24 cellular contexts compared by ENCODE assay signal in genomic region chr5:172583931-172584511, GRCh38. TPM values are rescaled to one million over a fixed set of nuclear protein-coding genes. Genes with fewer than 3 reads are reported as not detected.
DNase-seq lines count a peak whose midpoint lies in the region; ATAC-seq and TF ChIP-seq lines count a peak whose summit lies in the region.
"Had no signal": no experiment of that assay in that cellular context is flagged by ENCODE, and none has a peak within 500 bp of the region (broad histone marks: within the 10 kb centered on the region; RNA-seq: fewer than 3 reads in every experiment).

No MANE protein-coding gene starts in this region.

- H3K4me3 ChIP-seq in breast epithelium (no peak overlapping the region), right lobe of liver (no peak overlapping the region), rectal smooth muscle tissue (ENCODE audit: low read length) (no peak overlapping the region), vagina (no peak overlapping the region), osteoblast (ENCODE audit: insufficient read depth, low read length) (no peak overlapping the region)
- H3K4me3 ChIP-seq: tibial artery had no signal

- 29% methylated on average over 6 of the region's 7 CpGs for WGBS in right lobe of liver (ENCODE audit: insufficient coverage, low coverage, low lambda C conversion rate, missing lambda C conversion rate)

- no peaks in the 10 kb centered on the region for H3K36me3 ChIP-seq in breast epithelium
- H3K36me3 ChIP-seq in right lobe of liver = no peaks in the 10 kb centered on the region
- no peaks in the 10 kb centered on the region for H3K36me3 ChIP-seq in rectal smooth muscle tissue (ENCODE audit: control insufficient read depth, insufficient read depth, low read length)
- no peaks in the 10 kb centered on the region for H3K36me3 ChIP-seq in vagina
- no peaks in the 10 kb centered on the region for H3K36me3 ChIP-seq in osteoblast (ENCODE audit: insufficient read depth, low read length)
- H3K36me3 ChIP-seq: tibial artery had no signal

- TF ChIP-seq POLR2A in breast epithelium (IDR thresholded peaks at IDR 0.05) (no peak), right lobe of liver (IDR thresholded peaks at IDR 0.05) (no peak), vagina (IDR thresholded peaks at IDR 0.05) (no peak)

- CTCF ChIA-PET in MCF 10A (lab: Yijun Ruan, JAX) = interaction anchor here (0.8 to 4.0 kb wide), 3 partner anchors 63 to 105 kb away, joined by 3 to 13 read pairs (median 4); no protein-coding TSS in a partner anchor

- H3K9me3 Mint-ChIP-seq in MCF 10A (ENCODE audit: unreplicated experiment) = no peaks in the 10 kb centered on the region
- H3K9me3 Mint-ChIP-seq: HFFc6, naive B cell, WTC11 had no signal

- H3K27ac Mint-ChIP-seq in MCF 10A (ENCODE audit: low read depth, unreplicated experiment) = no peak overlapping the region
- H3K27ac Mint-ChIP-seq: CD4-positive, alpha-beta memory T cell; HFFc6; naive B cell; T-helper 17 cell; WTC11 had no signal

- no peak for TF ChIP-seq CTCF in breast epithelium (IDR thresholded peaks at IDR 0.05)
- TF ChIP-seq CTCF in MCF 10A (IDR thresholded peaks at IDR 0.05; ENCODE audit: unreplicated experiment) = no peak
- no peak for TF ChIP-seq CTCF in right lobe of liver (IDR thresholded peaks at IDR 0.05)
- no peak for TF ChIP-seq CTCF in vagina (IDR thresholded peaks at IDR 0.05)
- TF ChIP-seq CTCF in osteoblast (IDR thresholded peaks at IDR 0.05; ENCODE audit: extremely low read depth, low read depth, low read length) = no peak

- H3K4me2 ChIP-seq in osteoblast (ENCODE audit: insufficient read depth, low read length) = no peak overlapping the region

- H3K27me3 ChIP-seq in breast epithelium (no peaks in the 10 kb centered on the region), right lobe of liver (no peaks in the 10 kb centered on the region), rectal smooth muscle tissue (ENCODE audit: control insufficient read depth, insufficient read depth, low read length) (no peaks in the 10 kb centered on the region), vagina (no peaks in the 10 kb centered on the region), osteoblast (ENCODE audit: insufficient read depth, low read length) (peaks cover 65% of the 10 kb centered on the region)
- H3K27me3 ChIP-seq: tibial artery had no signal

- BruUV-seq in MCF 10A (replicated peaks; lab: Mats Ljungman, UMichigan) = no TSS peak

- POLR2A ChIA-PET in MCF 10A (lab: Yijun Ruan, JAX) = interaction anchor here (0.9 to 1.4 kb wide), 2 partner anchors 23 to 163 kb away, joined by 3 to 5 read pairs; no protein-coding TSS in a partner anchor

- no peaks in the 10 kb centered on the region for H4K20me1 ChIP-seq in osteoblast (ENCODE audit: insufficient read depth, low read length)

- peak overlapping the region; percentile 61 to 88 for H3K27ac ChIP-seq in breast epithelium
- peak overlapping the region; percentile 24 to 74 (median 47) for H3K27ac ChIP-seq in right lobe of liver
- H3K27ac ChIP-seq in rectal smooth muscle tissue (ENCODE audit: low read depth, low read length) = peak overlapping the region; percentile 64
- H3K27ac ChIP-seq in vagina = peak overlapping the region; percentile 51
- H3K27ac ChIP-seq in osteoblast (ENCODE audit: low read depth, low read length) = no peak overlapping the region
- H3K27ac ChIP-seq: tibial artery had no signal

- DNase-seq in breast epithelium (ENCODE audit: low spot score in 2 of 2) (no peak), MCF 10A (ENCODE audit: unreplicated experiment) (no peak), right lobe of liver (peak in 1 of 3 donors; percentile 61), vagina (ENCODE audit: extremely low spot score in 2 of 2) (no peak), osteoblast (ENCODE audit: insufficient read length, low spot score, missing footprints) (no peak), glomerular visceral epithelial cell (ENCODE audit: extremely low spot score) (no peak)
- DNase-seq: activated effector memory CD4-positive, alpha-beta T cell treated with Interleukin-2 at 50 U/mL for 16 hours; amniotic stem cell; CD4-positive, alpha-beta memory T cell; cerebellar nuclear complex; DND-41; head of caudate nucleus; HFFc6; IMR-90; islet precursor cell; naive B cell; NCI-H1930; NCI-H446 treated with DMSO at 0.1 percent for 48 hours; stimulated activated CD4-positive, alpha-beta T cell treated with anti-CD3 and anti-CD28 coated beads, Interleukin-2, amount 100 ng/mL, for 48 hours; T-helper 17 cell; tibial artery had no signal

- no peaks in the 10 kb centered on the region for H3K79me2 ChIP-seq in osteoblast (ENCODE audit: insufficient read depth, low read length)

- no peaks in the 10 kb centered on the region for H3K4me1 ChIP-seq in breast epithelium
- H3K4me1 ChIP-seq in right lobe of liver = no peaks in the 10 kb centered on the region
- H3K4me1 ChIP-seq in rectal smooth muscle tissue (ENCODE audit: control insufficient read depth, insufficient read depth, low read length) = peaks cover 3% of the 10 kb centered on the region
- H3K4me1 ChIP-seq in vagina = peaks cover 7% of the 10 kb centered on the region
- H3K4me1 ChIP-seq in osteoblast (ENCODE audit: insufficient read depth, low read length) = no peaks in the 10 kb centered on the region
- H3K4me1 ChIP-seq: tibial artery had no signal

- no peaks in the 10 kb centered on the region for H3K36me3 Mint-ChIP-seq in MCF 10A (ENCODE audit: insufficient read depth, unreplicated experiment)
- H3K36me3 Mint-ChIP-seq: CD4-positive, alpha-beta memory T cell; naive B cell; WTC11 had no signal

- ATAC-seq in right lobe of liver (peak; percentile 74 to 86 (median 84)), HG02973 (IDR thresholded peaks at IDR 0.05; ENCODE audit: unreplicated experiment) (no peak)
- ATAC-seq: T-helper 17 cell, WTC11 had no signal

- peaks cover 65% of the 10 kb centered on the region for H3K27me3 Mint-ChIP-seq in MCF 10A (ENCODE audit: insufficient read depth, unreplicated experiment)

- H3K9me3 ChIP-seq in breast epithelium (no peaks in the 10 kb centered on the region), right lobe of liver (no peaks in the 10 kb centered on the region), vagina (no peaks in the 10 kb centered on the region), osteoblast (ENCODE audit: low read depth, low read length) (no peaks in the 10 kb centered on the region)
- H3K9me3 ChIP-seq: tibial artery had no signal

- no peak overlapping the region for H3K9ac ChIP-seq in rectal smooth muscle tissue (ENCODE audit: low read length)

- H3K4me3 Mint-ChIP-seq in MCF 10A (ENCODE audit: unreplicated experiment) = no peak overlapping the region
- H3K4me3 Mint-ChIP-seq: CD4-positive, alpha-beta memory T cell; HFFc6; naive B cell; T-helper 17 cell; WTC11 had no signal

- H3K4me1 Mint-ChIP-seq in MCF 10A (ENCODE audit: insufficient read depth, unreplicated experiment) = no peaks in the 10 kb centered on the region
- H3K4me1 Mint-ChIP-seq: CD4-positive, alpha-beta memory T cell; naive B cell had no signal

- intact Hi-C loops in breast epithelium (cut with DNase I; ENCODE audit: low total_unique reads) = no loop called here
- intact Hi-C loops in MCF 10A (cut with micrococcal nuclease) = no loop called here
- intact Hi-C loops in right lobe of liver (cut with DNase I) = no loop called here
- intact Hi-C loops in vagina (cut with DNase I) = no loop called here

- H2AFZ ChIP-seq in osteoblast (ENCODE audit: low read length) = no peak overlapping the region

RNA-seq across cellular contexts. Expression of gene NEURL1B, which starts 57.0 kb away (rescaled TPM):
- 10 to 100 TPM in 1 of 3 donors, 1 to 10 TPM in 2; 6.3 to 17.0 (median 9.9) TPM for total RNA-seq in breast epithelium
- total RNA-seq in MCF 10A (2022) = 4.8 and 7.6 TPM in 2 replicates
- total RNA-seq in right lobe of liver = 1 to 10 TPM; 4.9 to 9.8 (median 6.4) TPM
- total RNA-seq in vagina = 30.9 TPM
- total RNA-seq in osteoblast = 0.29 and 0.36 TPM in 2 replicates
